Comparison of ENCODE assay signal across 1 cellular context in the genomic region with DNA sequence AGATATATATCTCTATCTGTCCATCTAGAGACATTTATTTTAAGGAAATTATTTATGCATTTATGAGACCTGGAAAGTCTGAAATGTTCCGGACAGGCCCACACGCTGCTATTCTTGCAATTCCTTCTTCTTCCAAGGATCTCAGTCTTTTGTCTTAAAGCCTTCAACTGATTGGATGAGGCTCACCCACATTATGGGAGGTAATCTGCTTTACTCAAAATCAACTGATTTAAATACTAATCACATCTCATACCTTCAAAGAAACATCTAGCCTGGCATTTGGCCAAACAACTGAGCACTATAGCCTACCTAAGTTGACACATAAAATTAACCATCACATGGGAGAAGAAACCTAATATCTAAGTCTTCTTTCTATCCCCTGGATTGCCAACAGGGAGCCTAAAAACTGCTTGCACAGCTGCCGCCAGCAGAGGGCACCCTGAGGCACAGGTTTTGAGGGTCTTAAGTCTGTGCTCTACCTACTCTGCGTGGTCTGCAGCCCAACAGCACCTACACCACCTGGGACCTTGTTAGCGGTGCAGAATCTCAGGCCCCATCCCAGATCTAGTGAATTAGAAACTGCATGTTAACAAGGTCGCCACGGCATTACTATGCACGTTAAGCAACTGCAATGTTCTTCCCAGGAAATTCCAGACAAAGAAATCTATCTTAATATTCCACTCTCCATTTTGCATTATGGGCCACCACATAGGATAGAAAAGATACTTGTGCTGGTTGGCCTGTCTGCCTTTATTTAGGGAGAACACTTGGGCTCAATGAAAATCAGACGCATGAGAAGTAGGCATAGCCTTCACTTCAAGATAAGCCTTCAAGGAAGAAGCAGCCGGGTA.
A peak's percentile ranks its signal among the peaks of the same experiment; 100 is the strongest.
TF ChIP-seq lines count a peak whose summit lies in the region.

No MANE protein-coding gene starts in this region.

TF ChIP-seq in HepG2, 621 proteins besides CTCF, POLR2A, EP300 and RAD21 (continued from another document and continues in another):
- TF ChIP-seq, protein P1, sequence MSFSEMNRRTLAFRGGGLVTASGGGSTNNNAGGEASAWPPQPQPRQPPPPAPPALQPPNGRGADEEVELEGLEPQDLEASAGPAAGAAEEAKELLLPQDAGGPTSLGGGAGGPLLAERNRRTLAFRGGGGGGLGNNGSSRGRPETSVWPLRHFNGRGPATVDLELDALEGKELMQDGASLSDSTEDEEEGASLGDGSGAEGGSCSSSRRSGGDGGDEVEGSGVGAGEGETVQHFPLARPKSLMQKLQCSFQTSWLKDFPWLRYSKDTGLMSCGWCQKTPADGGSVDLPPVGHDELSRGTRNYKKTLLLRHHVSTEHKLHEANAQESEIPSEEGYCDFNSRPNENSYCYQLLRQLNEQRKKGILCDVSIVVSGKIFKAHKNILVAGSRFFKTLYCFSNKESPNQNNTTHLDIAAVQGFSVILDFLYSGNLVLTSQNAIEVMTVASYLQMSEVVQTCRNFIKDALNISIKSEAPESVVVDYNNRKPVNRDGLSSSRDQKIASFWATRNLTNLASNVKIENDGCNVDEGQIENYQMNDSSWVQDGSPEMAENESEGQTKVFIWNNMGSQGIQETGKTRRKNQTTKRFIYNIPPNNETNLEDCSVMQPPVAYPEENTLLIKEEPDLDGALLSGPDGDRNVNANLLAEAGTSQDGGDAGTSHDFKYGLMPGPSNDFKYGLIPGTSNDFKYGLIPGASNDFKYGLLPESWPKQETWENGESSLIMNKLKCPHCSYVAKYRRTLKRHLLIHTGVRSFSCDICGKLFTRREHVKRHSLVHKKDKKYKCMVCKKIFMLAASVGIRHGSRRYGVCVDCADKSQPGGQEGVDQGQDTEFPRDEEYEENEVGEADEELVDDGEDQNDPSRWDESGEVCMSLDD (CRISPR knock-in tag; IDR thresholded peaks at IDR 0.05; ENCODE audit: borderline replicate concordance) = no peak
- TF ChIP-seq NRL (CRISPR knock-in tag; IDR thresholded peaks at IDR 0.05; ENCODE audit: borderline replicate concordance) (no peak), ZNF839 (CRISPR knock-in tag; IDR thresholded peaks at IDR 0.05; ENCODE audit: borderline replicate concordance) (no peak), ZNF674 (CRISPR knock-in tag; IDR thresholded peaks at IDR 0.05; ENCODE audit: low read depth) (no peak), JUND (CRISPR knock-in tag; IDR thresholded peaks at IDR 0.05) (no peak), CCDC6 (CRISPR knock-in tag; IDR thresholded peaks at IDR 0.05) (no peak), HOXA9 (CRISPR knock-in tag; IDR thresholded peaks at IDR 0.05; ENCODE audit: borderline replicate concordance) (no peak), ZNF619 (CRISPR knock-in tag; IDR thresholded peaks at IDR 0.05) (no peak), ZNF788 (CRISPR knock-in tag; IDR thresholded peaks at IDR 0.05; ENCODE audit: borderline replicate concordance) (no peak), MBD4 (IDR thresholded peaks at IDR 0.05; ENCODE audit: borderline replicate concordance, low read length) (no peak), HDAC2 (CRISPR knock-in tag; IDR thresholded peaks at IDR 0.05) (no peak), KDM3A (CRISPR knock-in tag; IDR thresholded peaks at IDR 0.05; ENCODE audit: low read depth) (no peak; the same call in 1 of the 2 replicates), REL (CRISPR knock-in tag; conservative IDR thresholded peaks at IDR 0.05) (no peak), RFX1 (IDR thresholded peaks at IDR 0.05) (no peak), SP140L (CRISPR knock-in tag; IDR thresholded peaks at IDR 0.05; ENCODE audit: borderline replicate concordance) (no peak), STAT5B (CRISPR knock-in tag; IDR thresholded peaks at IDR 0.05) (no peak), U2AF1 (optimal IDR thresholded peaks at IDR 0.05; ENCODE audit: low read depth, low read length) (no peak), ZNF547 (CRISPR knock-in tag; IDR thresholded peaks at IDR 0.05) (no peak), ETV5 (CRISPR knock-in tag; IDR thresholded peaks at IDR 0.05; ENCODE audit: borderline replicate concordance) (no peak), GATAD2A (CRISPR knock-in tag; IDR thresholded peaks at IDR 0.05) (no peak), WIZ (CRISPR knock-in tag; IDR thresholded peaks at IDR 0.05) (no peak), ZNF441 (CRISPR knock-in tag; IDR thresholded peaks at IDR 0.05; ENCODE audit: borderline replicate concordance) (no peak), ZNF143 (CRISPR knock-in tag; IDR thresholded peaks at IDR 0.05) (no peak), ZNF567 (CRISPR knock-in tag; IDR thresholded peaks at IDR 0.05; ENCODE audit: borderline replicate concordance) (no peak), ZNF550 (CRISPR knock-in tag; IDR thresholded peaks at IDR 0.05; ENCODE audit: borderline replicate concordance) (no peak), NR2F2 (IDR thresholded peaks at IDR 0.05; ENCODE audit: borderline replicate concordance, low read depth) (no peak), GATAD1 (CRISPR knock-in tag; IDR thresholded peaks at IDR 0.05) (no peak), FOXP1 (IDR thresholded peaks at IDR 0.05) (no peak), FOXP1 (CRISPR knock-in tag; IDR thresholded peaks at IDR 0.05) (no peak), ZNF20 (CRISPR knock-in tag; IDR thresholded peaks at IDR 0.05) (no peak), TOPORS (CRISPR knock-in tag; IDR thresholded peaks at IDR 0.05) (no peak), CENPX (CRISPR knock-in tag; IDR thresholded peaks at IDR 0.05) (no peak; the same call in 1 of the 2 replicates), ZNF232 (CRISPR knock-in tag; IDR thresholded peaks at IDR 0.05; ENCODE audit: borderline replicate concordance) (peak; percentile 56; the same call in 1 of the 2 replicates), HNF4G (IDR thresholded peaks at IDR 0.05; ENCODE audit: borderline replicate concordance, low read depth, low read length) (no peak), HNF4G (CRISPR knock-in tag; IDR thresholded peaks at IDR 0.05; ENCODE audit: borderline replicate concordance, low read depth) (no peak), KDM1A (CRISPR knock-in tag; IDR thresholded peaks at IDR 0.05) (no peak)
- TF ChIP-seq, protein P2, sequence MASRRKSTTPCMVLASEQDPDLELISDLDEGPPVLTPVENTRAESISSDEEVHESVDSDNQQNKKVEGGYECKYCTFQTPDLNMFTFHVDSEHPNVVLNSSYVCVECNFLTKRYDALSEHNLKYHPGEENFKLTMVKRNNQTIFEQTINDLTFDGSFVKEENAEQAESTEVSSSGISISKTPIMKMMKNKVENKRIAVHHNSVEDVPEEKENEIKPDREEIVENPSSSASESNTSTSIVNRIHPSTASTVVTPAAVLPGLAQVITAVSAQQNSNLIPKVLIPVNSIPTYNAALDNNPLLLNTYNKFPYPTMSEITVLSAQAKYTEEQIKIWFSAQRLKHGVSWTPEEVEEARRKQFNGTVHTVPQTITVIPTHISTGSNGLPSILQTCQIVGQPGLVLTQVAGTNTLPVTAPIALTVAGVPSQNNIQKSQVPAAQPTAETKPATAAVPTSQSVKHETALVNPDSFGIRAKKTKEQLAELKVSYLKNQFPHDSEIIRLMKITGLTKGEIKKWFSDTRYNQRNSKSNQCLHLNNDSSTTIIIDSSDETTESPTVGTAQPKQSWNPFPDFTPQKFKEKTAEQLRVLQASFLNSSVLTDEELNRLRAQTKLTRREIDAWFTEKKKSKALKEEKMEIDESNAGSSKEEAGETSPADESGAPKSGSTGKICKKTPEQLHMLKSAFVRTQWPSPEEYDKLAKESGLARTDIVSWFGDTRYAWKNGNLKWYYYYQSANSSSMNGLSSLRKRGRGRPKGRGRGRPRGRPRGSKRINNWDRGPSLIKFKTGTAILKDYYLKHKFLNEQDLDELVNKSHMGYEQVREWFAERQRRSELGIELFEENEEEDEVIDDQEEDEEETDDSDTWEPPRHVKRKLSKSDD (CRISPR knock-in tag; IDR thresholded peaks at IDR 0.05; ENCODE audit: low read depth) = no peak
- TF ChIP-seq, protein P3, sequence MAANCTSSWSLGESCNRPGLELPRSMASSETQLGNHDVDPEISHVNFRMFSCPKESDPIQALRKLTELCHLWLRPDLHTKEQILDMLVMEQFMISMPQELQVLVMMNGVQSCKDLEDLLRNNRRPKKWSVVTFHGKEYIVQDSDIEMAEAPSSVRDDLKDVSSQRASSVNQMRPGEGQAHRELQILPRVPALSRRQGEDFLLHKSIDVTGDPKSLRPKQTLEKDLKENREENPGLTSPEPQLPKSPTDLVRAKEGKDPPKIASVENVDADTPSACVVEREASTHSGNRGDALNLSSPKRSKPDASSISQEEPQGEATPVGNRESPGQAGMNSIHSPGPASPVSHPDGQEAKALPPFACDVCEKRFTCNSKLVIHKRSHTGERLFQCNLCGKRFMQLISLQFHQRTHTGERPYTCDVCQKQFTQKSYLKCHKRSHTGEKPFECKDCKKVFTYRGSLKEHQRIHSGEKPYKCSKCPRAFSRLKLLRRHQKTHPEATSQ (CRISPR knock-in tag; IDR thresholded peaks at IDR 0.05; ENCODE audit: borderline replicate concordance) = no peak
- TF ChIP-seq, protein P4, sequence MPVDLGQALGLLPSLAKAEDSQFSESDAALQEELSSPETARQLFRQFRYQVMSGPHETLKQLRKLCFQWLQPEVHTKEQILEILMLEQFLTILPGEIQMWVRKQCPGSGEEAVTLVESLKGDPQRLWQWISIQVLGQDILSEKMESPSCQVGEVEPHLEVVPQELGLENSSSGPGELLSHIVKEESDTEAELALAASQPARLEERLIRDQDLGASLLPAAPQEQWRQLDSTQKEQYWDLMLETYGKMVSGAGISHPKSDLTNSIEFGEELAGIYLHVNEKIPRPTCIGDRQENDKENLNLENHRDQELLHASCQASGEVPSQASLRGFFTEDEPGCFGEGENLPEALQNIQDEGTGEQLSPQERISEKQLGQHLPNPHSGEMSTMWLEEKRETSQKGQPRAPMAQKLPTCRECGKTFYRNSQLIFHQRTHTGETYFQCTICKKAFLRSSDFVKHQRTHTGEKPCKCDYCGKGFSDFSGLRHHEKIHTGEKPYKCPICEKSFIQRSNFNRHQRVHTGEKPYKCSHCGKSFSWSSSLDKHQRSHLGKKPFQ (CRISPR knock-in tag; IDR thresholded peaks at IDR 0.05; ENCODE audit: insufficient replicate concordance) = no peak
- TF ChIP-seq, protein P5, sequence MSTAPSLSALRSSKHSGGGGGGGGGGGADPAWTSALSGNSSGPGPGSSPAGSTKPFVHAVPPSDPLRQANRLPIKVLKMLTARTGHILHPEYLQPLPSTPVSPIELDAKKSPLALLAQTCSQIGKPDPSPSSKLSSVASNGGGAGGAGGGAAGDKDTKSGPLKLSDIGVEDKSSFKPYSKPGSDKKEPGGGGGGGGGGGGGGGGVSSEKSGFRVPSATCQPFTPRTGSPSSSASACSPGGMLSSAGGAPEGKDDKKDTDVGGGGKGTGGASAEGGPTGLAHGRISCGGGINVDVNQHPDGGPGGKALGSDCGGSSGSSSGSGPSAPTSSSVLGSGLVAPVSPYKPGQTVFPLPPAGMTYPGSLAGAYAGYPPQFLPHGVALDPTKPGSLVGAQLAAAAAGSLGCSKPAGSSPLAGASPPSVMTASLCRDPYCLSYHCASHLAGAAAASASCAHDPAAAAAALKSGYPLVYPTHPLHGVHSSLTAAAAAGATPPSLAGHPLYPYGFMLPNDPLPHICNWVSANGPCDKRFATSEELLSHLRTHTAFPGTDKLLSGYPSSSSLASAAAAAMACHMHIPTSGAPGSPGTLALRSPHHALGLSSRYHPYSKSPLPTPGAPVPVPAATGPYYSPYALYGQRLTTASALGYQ (CRISPR knock-in tag; IDR thresholded peaks at IDR 0.05) = no peak
- TF ChIP-seq, protein P6, sequence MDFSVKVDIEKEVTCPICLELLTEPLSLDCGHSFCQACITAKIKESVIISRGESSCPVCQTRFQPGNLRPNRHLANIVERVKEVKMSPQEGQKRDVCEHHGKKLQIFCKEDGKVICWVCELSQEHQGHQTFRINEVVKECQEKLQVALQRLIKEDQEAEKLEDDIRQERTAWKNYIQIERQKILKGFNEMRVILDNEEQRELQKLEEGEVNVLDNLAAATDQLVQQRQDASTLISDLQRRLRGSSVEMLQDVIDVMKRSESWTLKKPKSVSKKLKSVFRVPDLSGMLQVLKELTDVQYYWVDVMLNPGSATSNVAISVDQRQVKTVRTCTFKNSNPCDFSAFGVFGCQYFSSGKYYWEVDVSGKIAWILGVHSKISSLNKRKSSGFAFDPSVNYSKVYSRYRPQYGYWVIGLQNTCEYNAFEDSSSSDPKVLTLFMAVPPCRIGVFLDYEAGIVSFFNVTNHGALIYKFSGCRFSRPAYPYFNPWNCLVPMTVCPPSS (IDR thresholded peaks at IDR 0.05) = no peak
- TF ChIP-seq, protein P7, sequence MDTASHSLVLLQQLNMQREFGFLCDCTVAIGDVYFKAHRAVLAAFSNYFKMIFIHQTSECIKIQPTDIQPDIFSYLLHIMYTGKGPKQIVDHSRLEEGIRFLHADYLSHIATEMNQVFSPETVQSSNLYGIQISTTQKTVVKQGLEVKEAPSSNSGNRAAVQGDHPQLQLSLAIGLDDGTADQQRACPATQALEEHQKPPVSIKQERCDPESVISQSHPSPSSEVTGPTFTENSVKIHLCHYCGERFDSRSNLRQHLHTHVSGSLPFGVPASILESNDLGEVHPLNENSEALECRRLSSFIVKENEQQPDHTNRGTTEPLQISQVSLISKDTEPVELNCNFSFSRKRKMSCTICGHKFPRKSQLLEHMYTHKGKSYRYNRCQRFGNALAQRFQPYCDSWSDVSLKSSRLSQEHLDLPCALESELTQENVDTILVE (CRISPR knock-in tag; IDR thresholded peaks at IDR 0.05) = peak; percentile 73; the same call in 1 of the 2 replicates
- TF ChIP-seq, protein P8, sequence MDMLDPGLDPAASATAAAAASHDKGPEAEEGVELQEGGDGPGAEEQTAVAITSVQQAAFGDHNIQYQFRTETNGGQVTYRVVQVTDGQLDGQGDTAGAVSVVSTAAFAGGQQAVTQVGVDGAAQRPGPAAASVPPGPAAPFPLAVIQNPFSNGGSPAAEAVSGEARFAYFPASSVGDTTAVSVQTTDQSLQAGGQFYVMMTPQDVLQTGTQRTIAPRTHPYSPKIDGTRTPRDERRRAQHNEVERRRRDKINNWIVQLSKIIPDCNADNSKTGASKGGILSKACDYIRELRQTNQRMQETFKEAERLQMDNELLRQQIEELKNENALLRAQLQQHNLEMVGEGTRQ (IDR thresholded peaks at IDR 0.05; ENCODE audit: low read depth, low read length) = no peak
- TF ChIP-seq, protein P8 (CRISPR knock-in tag; IDR thresholded peaks at IDR 0.05; ENCODE audit: borderline replicate concordance) = no peak
- TF ChIP-seq, protein P9, sequence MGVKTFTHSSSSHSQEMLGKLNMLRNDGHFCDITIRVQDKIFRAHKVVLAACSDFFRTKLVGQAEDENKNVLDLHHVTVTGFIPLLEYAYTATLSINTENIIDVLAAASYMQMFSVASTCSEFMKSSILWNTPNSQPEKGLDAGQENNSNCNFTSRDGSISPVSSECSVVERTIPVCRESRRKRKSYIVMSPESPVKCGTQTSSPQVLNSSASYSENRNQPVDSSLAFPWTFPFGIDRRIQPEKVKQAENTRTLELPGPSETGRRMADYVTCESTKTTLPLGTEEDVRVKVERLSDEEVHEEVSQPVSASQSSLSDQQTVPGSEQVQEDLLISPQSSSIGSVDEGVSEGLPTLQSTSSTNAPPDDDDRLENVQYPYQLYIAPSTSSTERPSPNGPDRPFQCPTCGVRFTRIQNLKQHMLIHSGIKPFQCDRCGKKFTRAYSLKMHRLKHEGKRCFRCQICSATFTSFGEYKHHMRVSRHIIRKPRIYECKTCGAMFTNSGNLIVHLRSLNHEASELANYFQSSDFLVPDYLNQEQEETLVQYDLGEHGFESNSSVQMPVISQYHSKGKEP (CRISPR knock-in tag; IDR thresholded peaks at IDR 0.05) = no peak
